11 cellular contexts compared by ENCODE assay signal in genomic region chr13:109494955-109495354, GRCh38.
DNase-seq lines count a peak whose midpoint lies in the region; ATAC-seq and TF ChIP-seq lines count a peak whose summit lies in the region.
"Had no signal": no experiment of that assay in that cellular context is flagged by ENCODE, and none has a peak within 500 bp of the region (broad histone marks: within the 10 kb centered on the region; RNA-seq: fewer than 3 reads in every experiment).

No MANE protein-coding gene starts in this region.

- H3K27me3 ChIP-seq in endocrine pancreas (ENCODE audit: control insufficient read depth, insufficient read depth, low read length) (no peaks in the 10 kb centered on the region), prostate gland (replicated peaks; ENCODE audit: insufficient read depth) (no peaks in the 10 kb centered on the region)
- H3K27me3 ChIP-seq in CD8-positive, alpha-beta memory T cell (ENCODE audit: insufficient read depth, low read length, poor library complexity, severe bottlenecking) = no peaks in the 10 kb centered on the region

- no peaks in the 10 kb centered on the region for H3K36me3 Mint-ChIP-seq in CD8-positive, alpha-beta memory T cell
- H3K36me3 Mint-ChIP-seq in activated CD8-positive, alpha-beta T cell treated with anti-CD3 and anti-CD28 coated beads, Interleukin-2, amount 10 ng/mL, durations not matched to agents 7 days and 5 days (ENCODE audit: low read depth) = no peaks in the 10 kb centered on the region
- H3K36me3 Mint-ChIP-seq: stimulated activated naive B cell treated with anti-CD40 and anti-IgM and Interleukin-4, amounts not matched to agents 10 μg/mL and 1 μg/mL and 100 μg/mL, for 72 hours had no signal

- peak overlapping the region; percentile 74 for H3K9ac ChIP-seq in endocrine pancreas (ENCODE audit: control insufficient read depth, insufficient read depth, low read length)

- intact Hi-C loops in prostate gland (cut with DNase I) = no loop called here

- H3K9me3 Mint-ChIP-seq in CD8-positive, alpha-beta memory T cell = no peaks in the 10 kb centered on the region
- H3K9me3 Mint-ChIP-seq in activated CD8-positive, alpha-beta T cell treated with anti-CD3 and anti-CD28 coated beads, Interleukin-2, amount 10 ng/mL, durations not matched to agents 7 days and 5 days (ENCODE audit: insufficient read depth) = no peaks in the 10 kb centered on the region
- H3K9me3 Mint-ChIP-seq: stimulated activated naive B cell treated with anti-CD40 and anti-IgM and Interleukin-4, amounts not matched to agents 10 μg/mL and 1 μg/mL and 100 μg/mL, for 72 hours had no signal

- H3K27me3 Mint-ChIP-seq in CD8-positive, alpha-beta memory T cell = peaks cover 0 to 3% of the 10 kb centered on the region in 2 donors
- no peaks in the 10 kb centered on the region for H3K27me3 Mint-ChIP-seq in activated CD8-positive, alpha-beta T cell treated with anti-CD3 and anti-CD28 coated beads, Interleukin-2, amount 10 ng/mL, durations not matched to agents 7 days and 5 days (ENCODE audit: low read depth)

- POLR2A ChIA-PET in CD8-positive, alpha-beta memory T cell (lab: Charles Lee) = no interaction called here
- POLR2A ChIA-PET in activated CD8-positive, alpha-beta T cell treated with anti-CD3 and anti-CD28 coated beads, Interleukin-2, amount 10 ng/mL, durations not matched to agents 7 days and 5 days (lab: Charles Lee) = no interaction called here

- H3K4me1 ChIP-seq in endocrine pancreas (ENCODE audit: control insufficient read depth, insufficient read depth, low read length) (peaks cover 4% of the 10 kb centered on the region), prostate gland (replicated peaks) (peaks cover 4% of the 10 kb centered on the region)
- no peaks in the 10 kb centered on the region for H3K4me1 ChIP-seq in CD8-positive, alpha-beta memory T cell (ENCODE audit: insufficient read depth, low read length)

- no peak overlapping the region for H3K4me3 Mint-ChIP-seq in CD8-positive, alpha-beta memory T cell
- H3K4me3 Mint-ChIP-seq in activated CD8-positive, alpha-beta T cell treated with anti-CD3 and anti-CD28 coated beads, Interleukin-2, amount 10 ng/mL, durations not matched to agents 7 days and 5 days = no peak overlapping the region
- H3K4me3 Mint-ChIP-seq: stimulated activated naive B cell treated with anti-CD40 and anti-IgM and Interleukin-4, amounts not matched to agents 10 μg/mL and 1 μg/mL and 100 μg/mL, for 72 hours had no signal

- peak; percentile 75 for DNase-seq in GM03348 (ENCODE audit: low spot score)
- DNase-seq in NCI-H748 treated with DMSO at 0.1 percent for 48 hours (lab: John Stamatoyannopoulos, UW) = peak; percentile 80
- peak; percentile 60 for DNase-seq in prostate gland (ENCODE audit: low spot score)
- DNase-seq in C1 segment of cervical spinal cord (lab: John Stamatoyannopoulos, UW) = no peak
- no peak for DNase-seq in CD8-positive, alpha-beta memory T cell
- DNase-seq in activated CD8-positive, alpha-beta T cell treated with anti-CD3 and anti-CD28 coated beads, Interleukin-2, amount 10 ng/mL, durations not matched to agents 7 days and 5 days = no peak
- DNase-seq: hippocampal formation; stimulated activated CD4-positive, alpha-beta T cell treated with anti-CD3 and anti-CD28 coated beads, Interleukin-12 subunit alpha, Interleukin-12 subunit beta, amount 100 ng/mL, for 4 hours; stimulated activated naive B cell treated with anti-CD40 and anti-IgM and Interleukin-4, amounts not matched to agents 10 μg/mL and 1 μg/mL and 100 μg/mL, for 72 hours had no signal

- H3K9me3 ChIP-seq in endocrine pancreas (ENCODE audit: control insufficient read depth, low read length) = no peaks in the 10 kb centered on the region
- H3K9me3 ChIP-seq in prostate gland = no peaks in the 10 kb centered on the region
- no peaks in the 10 kb centered on the region for H3K9me3 ChIP-seq in CD8-positive, alpha-beta memory T cell (ENCODE audit: low read length)

- H3K36me3 ChIP-seq in endocrine pancreas (ENCODE audit: control insufficient read depth, insufficient read depth, low read length) (no peaks in the 10 kb centered on the region), prostate gland (no peaks in the 10 kb centered on the region)
- no peaks in the 10 kb centered on the region for H3K36me3 ChIP-seq in CD8-positive, alpha-beta memory T cell (ENCODE audit: insufficient read depth, low read length)

- TF ChIP-seq CTCF in prostate gland (IDR thresholded peaks at IDR 0.05) = no peak

- H3K4me1 Mint-ChIP-seq in CD8-positive, alpha-beta memory T cell = no peaks in the 10 kb centered on the region
- H3K4me1 Mint-ChIP-seq in activated CD8-positive, alpha-beta T cell treated with anti-CD3 and anti-CD28 coated beads, Interleukin-2, amount 10 ng/mL, durations not matched to agents 7 days and 5 days (ENCODE audit: low read depth) = no peaks in the 10 kb centered on the region
- H3K4me1 Mint-ChIP-seq: stimulated activated naive B cell treated with anti-CD40 and anti-IgM and Interleukin-4, amounts not matched to agents 10 μg/mL and 1 μg/mL and 100 μg/mL, for 72 hours had no signal

- peak overlapping the region; percentile 78 to 80 for H3K27ac ChIP-seq in prostate gland
- no peak overlapping the region for H3K27ac ChIP-seq in CD8-positive, alpha-beta memory T cell (ENCODE audit: low read depth, low read length)

- CTCF ChIA-PET in CD8-positive, alpha-beta memory T cell (lab: Charles Lee) = no interaction called here
- CTCF ChIA-PET in activated CD8-positive, alpha-beta T cell treated with anti-CD3 and anti-CD28 coated beads, Interleukin-2, amount 10 ng/mL, durations not matched to agents 7 days and 5 days (lab: Charles Lee) = no interaction called here

- TF ChIP-seq POLR2A in prostate gland (IDR thresholded peaks at IDR 0.05) = no peak

- no peak overlapping the region for H3K27ac Mint-ChIP-seq in CD8-positive, alpha-beta memory T cell
- no peak overlapping the region for H3K27ac Mint-ChIP-seq in activated CD8-positive, alpha-beta T cell treated with anti-CD3 and anti-CD28 coated beads, Interleukin-2, amount 10 ng/mL, durations not matched to agents 7 days and 5 days
- H3K27ac Mint-ChIP-seq: stimulated activated naive B cell treated with anti-CD40 and anti-IgM and Interleukin-4, amounts not matched to agents 10 μg/mL and 1 μg/mL and 100 μg/mL, for 72 hours had no signal

- 8% methylated on average over 8 of the region's 8 CpGs for WGBS in prostate gland

- H3K4me3 ChIP-seq in endocrine pancreas (ENCODE audit: control insufficient read depth, insufficient read depth, low read length) = peak overlapping the region; percentile 15
- no peak overlapping the region for H3K4me3 ChIP-seq in prostate gland
- no peak overlapping the region for H3K4me3 ChIP-seq in CD8-positive, alpha-beta memory T cell (ENCODE audit: low read length)

- no peak for ATAC-seq in GM19452 (IDR thresholded peaks at IDR 0.05; ENCODE audit: unreplicated experiment)
- ATAC-seq in activated CD8-positive, alpha-beta T cell treated with anti-CD3 and anti-CD28 coated beads, Interleukin-2, amount 10 ng/mL, durations not matched to agents 7 days and 5 days = no peak
- ATAC-seq: stimulated activated naive B cell treated with anti-CD40 and anti-IgM and Interleukin-4, amounts not matched to agents 10 μg/mL and 1 μg/mL and 100 μg/mL, for 72 hours had no signal

Comparison
In these comparisons a context has a peak if more than half of its experiments do, and no peak if none do; other contexts are left out.
1. DNase-seq: peak in GM03348 (single experiment), NCI-H748 treated with DMSO at 0.1 percent for 48 hours (single experiment) and prostate gland (single experiment); none in C1 segment of cervical spinal cord (0 of 14), CD8-positive, alpha-beta memory T cell (0 of 5) and activated CD8-positive, alpha-beta T cell treated with anti-CD3 and anti-CD28 coated beads, Interleukin-2, amount 10 ng/mL, durations not matched to agents 7 days and 5 days (single experiment).